8 cellular contexts compared by ENCODE assay signal in the genomic region with DNA sequence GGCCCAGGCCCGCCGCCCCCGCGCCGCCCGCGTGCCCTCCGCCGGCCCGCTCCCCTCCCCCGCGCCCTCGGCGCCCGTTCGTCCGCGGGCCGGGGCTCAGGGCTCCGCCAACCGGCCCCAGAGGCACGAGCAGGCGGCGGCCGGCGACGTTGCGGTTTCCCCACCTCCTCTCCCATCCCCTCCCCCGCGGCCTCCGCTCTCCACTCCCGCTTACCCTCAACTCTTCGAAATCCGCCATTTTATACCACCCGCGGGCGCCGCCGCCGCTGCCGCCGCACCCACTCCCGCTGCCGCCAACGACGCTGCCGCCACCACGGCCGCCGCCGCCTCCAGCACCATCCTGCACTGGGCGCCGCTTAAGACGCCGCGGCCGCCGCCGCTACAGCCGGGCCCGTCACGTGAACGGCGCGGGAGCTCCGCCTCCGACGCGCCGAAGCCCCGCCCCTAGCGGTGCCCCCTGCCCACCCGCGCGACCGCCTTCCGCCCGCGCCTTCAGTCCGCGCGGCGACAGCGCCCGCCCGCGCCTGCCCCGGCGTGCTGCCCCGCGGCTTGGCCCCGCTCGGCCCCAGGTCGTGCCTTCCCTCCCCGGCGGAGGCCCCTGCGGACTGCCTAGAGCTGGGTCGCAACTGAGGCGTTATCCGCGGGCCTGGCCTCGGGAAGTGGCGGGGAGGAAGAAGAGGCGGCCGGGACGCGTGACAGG. TPM values are rescaled to one million over a fixed set of nuclear protein-coding genes. Genes with fewer than 3 reads are reported as not detected.
DNase-seq lines count a peak whose midpoint lies in the region; ATAC-seq and TF ChIP-seq lines count a peak whose summit lies in the region.

A gene with protein sequence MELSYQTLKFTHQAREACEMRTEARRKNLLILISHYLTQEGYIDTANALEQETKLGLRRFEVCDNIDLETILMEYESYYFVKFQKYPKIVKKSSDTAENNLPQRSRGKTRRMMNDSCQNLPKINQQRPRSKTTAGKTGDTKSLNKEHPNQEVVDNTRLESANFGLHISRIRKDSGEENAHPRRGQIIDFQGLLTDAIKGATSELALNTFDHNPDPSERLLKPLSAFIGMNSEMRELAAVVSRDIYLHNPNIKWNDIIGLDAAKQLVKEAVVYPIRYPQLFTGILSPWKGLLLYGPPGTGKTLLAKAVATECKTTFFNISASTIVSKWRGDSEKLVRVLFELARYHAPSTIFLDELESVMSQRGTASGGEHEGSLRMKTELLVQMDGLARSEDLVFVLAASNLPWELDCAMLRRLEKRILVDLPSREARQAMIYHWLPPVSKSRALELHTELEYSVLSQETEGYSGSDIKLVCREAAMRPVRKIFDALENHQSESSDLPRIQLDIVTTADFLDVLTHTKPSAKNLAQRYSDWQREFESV (plus strand): TSS at position 495 of the 700 bp plus-strand sequence. CDS start 29,271 bp downstream, outside the sequence.
Gene PIAS2, minus strand, starts transcription at position 400 of the 700 bp plus-strand sequence. Its CDS starts 162 bp downstream, at position 238.

- H3K4me3 ChIP-seq in coronary artery = peak within 1 kb of the TSS; percentile 84

- no peak for TF ChIP-seq CTCF in AG09319 (IDR thresholded peaks at IDR 0.05; ENCODE audit: low read depth, low read length)
- no peak for TF ChIP-seq CTCF in coronary artery (IDR thresholded peaks at IDR 0.05)

- H3K27ac ChIP-seq in coronary artery = peak within 1 kb of the TSS; percentile 76 to 89

- ATAC-seq in GM18873 (IDR thresholded peaks at IDR 0.05; ENCODE audit: low FRiP score, unreplicated experiment) = peak; percentile 60
- peak; percentile 84 for ATAC-seq in HG03108 (IDR thresholded peaks at IDR 0.05; ENCODE audit: unreplicated experiment)
- ATAC-seq in left lobe of liver = peak; percentile 94

- peak; percentile 25 for DNase-seq in AG09319 (ENCODE audit: extremely low read depth, low read depth)
- peak; percentile 29 for DNase-seq in NCI-H226
- peak; percentile 79 for DNase-seq in activated CD4-positive, alpha-beta T cell treated with anti-CD3 and anti-CD28 coated beads for 48 hours
- DNase-seq in coronary artery (ENCODE audit: low spot score) = peak; percentile 77
- DNase-seq in left lobe of liver (ENCODE audit: low spot score) = peak; percentile 90
- DNase-seq in stimulated activated CD4-positive, alpha-beta T cell treated with anti-CD3 and anti-CD28 coated beads, Interleukin-2, amount 100 ng/mL, for 24 hours = peak; percentile 70 to 81

RNA-seq across cellular contexts. Expression of the first gene that starts in this region (rescaled TPM):
- total RNA-seq in left lobe of liver = 4.5 TPM

RNA-seq across cellular contexts. Expression of gene PIAS2, which starts in this region (rescaled TPM):
- 13.7 TPM for total RNA-seq in left lobe of liver

Comparison
In these comparisons a context has a peak if more than half of its experiments do, and no peak if none do; other contexts are left out.
1. Peak in every context shown above with its lines: DNase-seq, ATAC-seq, H3K4me3 ChIP-seq and H3K27ac ChIP-seq.
2. DNase-seq: peak in every context shown above with its lines; median percentile 90 in left lobe of liver; 79 in activated CD4-positive, alpha-beta T cell treated with anti-CD3 and anti-CD28 coated beads for 48 hours; 77 in coronary artery; 76 in stimulated activated CD4-positive, alpha-beta T cell treated with anti-CD3 and anti-CD28 coated beads, Interleukin-2, amount 100 ng/mL, for 24 hours; 29 in NCI-H226; 25 in AG09319.